In the genomic region with DNA sequence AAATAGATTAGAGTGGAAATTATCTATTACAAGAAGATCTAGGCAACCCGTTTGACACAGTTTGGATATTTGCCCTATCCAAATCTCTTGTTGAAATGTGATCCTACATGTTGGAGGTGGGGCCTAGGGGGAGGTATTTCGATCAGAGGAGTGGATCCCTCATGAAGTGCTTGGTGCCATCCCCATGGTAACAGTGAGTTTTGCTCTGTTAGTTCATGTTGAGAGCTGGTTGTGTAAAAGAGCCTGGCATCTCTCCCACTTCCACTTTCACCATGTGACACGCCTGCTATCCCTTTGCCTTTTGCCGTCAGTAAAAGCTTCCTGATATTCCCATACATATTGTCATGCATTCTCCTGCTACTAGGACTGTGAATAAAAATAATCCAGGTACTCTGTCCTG, we compare ENCODE assay signal across 1 cellular context.
TF ChIP-seq lines count a peak whose summit lies in the region.

No MANE protein-coding gene starts in this region.

TF ChIP-seq in GM23338, 12 proteins besides CTCF, POLR2A, EP300 and RAD21 (continued from another document):
- TF ChIP-seq, protein P1, sequence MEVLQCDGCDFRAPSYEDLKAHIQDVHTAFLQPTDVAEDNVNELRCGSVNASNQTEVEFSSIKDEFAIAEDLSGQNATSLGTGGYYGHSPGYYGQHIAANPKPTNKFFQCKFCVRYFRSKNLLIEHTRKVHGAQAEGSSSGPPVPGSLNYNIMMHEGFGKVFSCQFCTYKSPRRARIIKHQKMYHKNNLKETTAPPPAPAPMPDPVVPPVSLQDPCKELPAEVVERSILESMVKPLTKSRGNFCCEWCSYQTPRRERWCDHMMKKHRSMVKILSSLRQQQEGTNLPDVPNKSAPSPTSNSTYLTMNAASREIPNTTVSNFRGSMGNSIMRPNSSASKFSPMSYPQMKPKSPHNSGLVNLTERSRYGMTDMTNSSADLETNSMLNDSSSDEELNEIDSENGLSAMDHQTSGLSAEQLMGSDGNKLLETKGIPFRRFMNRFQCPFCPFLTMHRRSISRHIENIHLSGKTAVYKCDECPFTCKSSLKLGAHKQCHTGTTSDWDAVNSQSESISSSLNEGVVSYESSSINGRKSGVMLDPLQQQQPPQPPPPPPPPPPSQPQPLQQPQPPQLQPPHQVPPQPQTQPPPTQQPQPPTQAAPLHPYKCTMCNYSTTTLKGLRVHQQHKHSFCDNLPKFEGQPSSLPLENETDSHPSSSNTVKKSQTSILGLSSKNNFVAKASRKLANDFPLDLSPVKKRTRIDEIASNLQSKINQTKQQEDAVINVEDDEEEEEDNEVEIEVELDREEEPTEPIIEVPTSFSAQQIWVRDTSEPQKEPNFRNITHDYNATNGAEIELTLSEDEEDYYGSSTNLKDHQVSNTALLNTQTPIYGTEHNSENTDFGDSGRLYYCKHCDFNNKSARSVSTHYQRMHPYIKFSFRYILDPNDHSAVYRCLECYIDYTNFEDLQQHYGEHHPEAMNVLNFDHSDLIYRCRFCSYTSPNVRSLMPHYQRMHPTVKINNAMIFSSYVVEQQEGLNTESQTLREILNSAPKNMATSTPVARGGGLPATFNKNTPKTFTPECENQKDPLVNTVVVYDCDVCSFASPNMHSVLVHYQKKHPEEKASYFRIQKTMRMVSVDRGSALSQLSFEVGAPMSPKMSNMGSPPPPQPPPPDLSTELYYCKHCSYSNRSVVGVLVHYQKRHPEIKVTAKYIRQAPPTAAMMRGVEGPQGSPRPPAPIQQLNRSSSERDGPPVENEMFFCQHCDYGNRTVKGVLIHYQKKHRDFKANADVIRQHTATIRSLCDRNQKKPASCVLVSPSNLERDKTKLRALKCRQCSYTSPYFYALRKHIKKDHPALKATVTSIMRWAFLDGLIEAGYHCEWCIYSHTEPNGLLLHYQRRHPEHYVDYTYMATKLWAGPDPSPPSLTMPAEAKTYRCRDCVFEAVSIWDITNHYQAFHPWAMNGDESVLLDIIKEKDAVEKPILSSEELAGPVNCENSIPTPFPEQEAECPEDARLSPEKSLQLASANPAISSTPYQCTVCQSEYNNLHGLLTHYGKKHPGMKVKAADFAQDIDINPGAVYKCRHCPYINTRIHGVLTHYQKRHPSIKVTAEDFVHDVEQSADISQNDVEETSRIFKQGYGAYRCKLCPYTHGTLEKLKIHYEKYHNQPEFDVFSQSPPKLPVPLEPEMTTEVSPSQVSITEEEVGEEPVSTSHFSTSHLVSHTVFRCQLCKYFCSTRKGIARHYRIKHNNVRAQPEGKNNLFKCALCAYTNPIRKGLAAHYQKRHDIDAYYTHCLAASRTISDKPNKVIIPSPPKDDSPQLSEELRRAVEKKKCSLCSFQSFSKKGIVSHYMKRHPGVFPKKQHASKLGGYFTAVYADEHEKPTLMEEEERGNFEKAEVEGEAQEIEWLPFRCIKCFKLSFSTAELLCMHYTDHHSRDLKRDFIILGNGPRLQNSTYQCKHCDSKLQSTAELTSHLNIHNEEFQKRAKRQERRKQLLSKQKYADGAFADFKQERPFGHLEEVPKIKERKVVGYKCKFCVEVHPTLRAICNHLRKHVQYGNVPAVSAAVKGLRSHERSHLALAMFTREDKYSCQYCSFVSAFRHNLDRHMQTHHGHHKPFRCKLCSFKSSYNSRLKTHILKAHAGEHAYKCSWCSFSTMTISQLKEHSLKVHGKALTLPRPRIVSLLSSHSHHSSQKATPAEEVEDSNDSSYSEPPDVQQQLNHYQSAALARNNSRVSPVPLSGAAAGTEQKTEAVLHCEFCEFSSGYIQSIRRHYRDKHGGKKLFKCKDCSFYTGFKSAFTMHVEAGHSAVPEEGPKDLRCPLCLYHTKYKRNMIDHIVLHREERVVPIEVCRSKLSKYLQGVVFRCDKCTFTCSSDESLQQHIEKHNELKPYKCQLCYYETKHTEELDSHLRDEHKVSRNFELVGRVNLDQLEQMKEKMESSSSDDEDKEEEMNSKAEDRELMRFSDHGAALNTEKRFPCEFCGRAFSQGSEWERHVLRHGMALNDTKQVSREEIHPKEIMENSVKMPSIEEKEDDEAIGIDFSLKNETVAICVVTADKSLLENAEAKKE (CRISPR knock-in tag; IDR thresholded peaks at IDR 0.05) = no peak
- TF ChIP-seq ZNF114 (CRISPR knock-in tag; IDR thresholded peaks at IDR 0.05) (no peak), NANOG (IDR thresholded peaks at IDR 0.05; ENCODE audit: borderline replicate concordance) (no peak), JUNB (IDR thresholded peaks at IDR 0.05; ENCODE audit: unreplicated experiment) (no peak), CREB1 (CRISPR knock-in tag; IDR thresholded peaks at IDR 0.05; ENCODE audit: low read depth) (no peak)
